Comparison of ENCODE assay signal across 29 cellular contexts in genomic region chr3:143563786-143564185, GRCh38.
"Had no signal": no experiment of that assay in that cellular context is flagged by ENCODE, and none has a peak within 500 bp of the region (broad histone marks: within the 10 kb centered on the region; RNA-seq: fewer than 3 reads in every experiment).

No MANE protein-coding gene starts in this region.

- H3K36me3 ChIP-seq: ascending aorta, breast epithelium had no signal

- H3K4me1 Mint-ChIP-seq: activated CD4-positive, alpha-beta memory T cell treated with anti-CD3 and anti-CD28 coated beads, Interleukin-2, amount 10 ng/mL, durations not matched to agents 7 days and 5 days; activated CD4-positive, alpha-beta T cell treated with anti-CD3 and anti-CD28 coated beads, Interleukin-2, amount 10 ng/mL, durations not matched to agents 7 days and 5 days; activated naive CD4-positive, alpha-beta T cell treated with anti-CD3 and anti-CD28 coated beads, Interleukin-2, amount 10 ng/mL, durations not matched to agents 7 days and 5 days; activated naive CD8-positive, alpha-beta T cell treated with anti-CD3 and anti-CD28 coated beads, Interleukin-2, amount 10 ng/mL, durations not matched to agents 7 days and 5 days; central memory CD8-positive, alpha-beta T cell had no signal

- H3K27me3 Mint-ChIP-seq: activated CD4-positive, alpha-beta memory T cell treated with anti-CD3 and anti-CD28 coated beads, Interleukin-2, amount 10 ng/mL, durations not matched to agents 7 days and 5 days; activated CD4-positive, alpha-beta T cell treated with anti-CD3 and anti-CD28 coated beads, Interleukin-2, amount 10 ng/mL, durations not matched to agents 7 days and 5 days; activated naive CD4-positive, alpha-beta T cell treated with anti-CD3 and anti-CD28 coated beads, Interleukin-2, amount 10 ng/mL, durations not matched to agents 7 days and 5 days; activated naive CD8-positive, alpha-beta T cell treated with anti-CD3 and anti-CD28 coated beads, Interleukin-2, amount 10 ng/mL, durations not matched to agents 7 days and 5 days; activated T-cell treated with anti-CD3 and anti-CD28 coated beads, Interleukin-2, amount 50 U/mL, for 24 hours; brain; central memory CD8-positive, alpha-beta T cell; dendritic cell treated with granulocyte-macrophage colony-stimulating factor and Interleukin-4, amounts not matched to agents 40 ng/mL and 50 ng/mL, for 4 days had no signal

- H3K4me3 ChIP-seq: ascending aorta, breast epithelium, coronary artery, dorsolateral prefrontal cortex had no signal

- H3K9me3 Mint-ChIP-seq: activated naive CD4-positive, alpha-beta T cell treated with anti-CD3 and anti-CD28 coated beads, Interleukin-2, amount 10 ng/mL, durations not matched to agents 7 days and 5 days; central memory CD8-positive, alpha-beta T cell had no signal

- H3K4me3 Mint-ChIP-seq: activated CD4-positive, alpha-beta memory T cell treated with anti-CD3 and anti-CD28 coated beads, Interleukin-2, amount 10 ng/mL, durations not matched to agents 7 days and 5 days; activated CD4-positive, alpha-beta T cell treated with anti-CD3 and anti-CD28 coated beads, Interleukin-2, amount 10 ng/mL, durations not matched to agents 7 days and 5 days; activated naive CD4-positive, alpha-beta T cell treated with anti-CD3 and anti-CD28 coated beads, Interleukin-2, amount 10 ng/mL, durations not matched to agents 7 days and 5 days; activated naive CD8-positive, alpha-beta T cell treated with anti-CD3 and anti-CD28 coated beads, Interleukin-2, amount 10 ng/mL, durations not matched to agents 7 days and 5 days; activated T-cell treated with anti-CD3 and anti-CD28 coated beads, Interleukin-2, amount 50 U/mL, for 24 hours; activated T-cell treated with anti-CD3 and anti-CD28 coated beads, Interleukin-2, amount 50 U/mL, for 72 hours; brain; central memory CD8-positive, alpha-beta T cell; dendritic cell treated with granulocyte-macrophage colony-stimulating factor and Interleukin-4, amounts not matched to agents 40 ng/mL and 50 ng/mL, for 4 days; endodermal cell; WTC11 had no signal

- H3K4me1 ChIP-seq: ascending aorta, breast epithelium had no signal

- DNase-seq: activated CD4-positive, alpha-beta memory T cell treated with anti-CD3 and anti-CD28 coated beads, Interleukin-2, amount 10 ng/mL, durations not matched to agents 7 days and 5 days; activated CD4-positive, alpha-beta T cell treated with anti-CD3 and anti-CD28 coated beads for 1 hour; activated CD4-positive, alpha-beta T cell treated with anti-CD3 and anti-CD28 coated beads for 4 hours; activated CD4-positive, alpha-beta T cell treated with anti-CD3 and anti-CD28 coated beads, Interleukin-2, amount 10 ng/mL, durations not matched to agents 7 days and 5 days; activated CD4-positive, alpha-beta T cell treated with anti-CD3 and anti-CD28 coated beads, Interleukin-2, amount 50 U/mL, for 4 hours; activated CD8-positive, alpha-beta memory T cell treated with anti-CD3 and anti-CD28 coated beads, Interleukin-2, amount 50 U/mL, for 48 hours; activated gamma-delta T cell; activated naive CD4-positive, alpha-beta T cell; activated naive CD4-positive, alpha-beta T cell treated with anti-CD3 and anti-CD28 coated beads, Interleukin-2, amount 10 ng/mL, durations not matched to agents 7 days and 5 days; activated naive CD8-positive, alpha-beta T cell treated with anti-CD3 and anti-CD28 coated beads, Interleukin-2, amount 10 ng/mL, durations not matched to agents 7 days and 5 days; activated T-cell treated with anti-CD3 and anti-CD28 coated beads for 4 hours; activated T-cell treated with anti-CD3 and anti-CD28 coated beads, Interleukin-2, amount 50 U/mL, for 24 hours; activated T-cell treated with anti-CD3 and anti-CD28 coated beads, Interleukin-2, amount 50 U/mL, for 72 hours; dorsolateral prefrontal cortex; effector memory CD4-positive, alpha-beta T cell; endodermal cell; foreskin fibroblast; head of caudate nucleus; T-helper 2 cell had no signal

- H3K27ac ChIP-seq: ascending aorta, breast epithelium, coronary artery, dorsolateral prefrontal cortex, VCaP had no signal

- H3K27ac Mint-ChIP-seq: activated CD4-positive, alpha-beta memory T cell treated with anti-CD3 and anti-CD28 coated beads, Interleukin-2, amount 10 ng/mL, durations not matched to agents 7 days and 5 days; activated CD4-positive, alpha-beta T cell treated with anti-CD3 and anti-CD28 coated beads, Interleukin-2, amount 10 ng/mL, durations not matched to agents 7 days and 5 days; activated naive CD4-positive, alpha-beta T cell treated with anti-CD3 and anti-CD28 coated beads, Interleukin-2, amount 10 ng/mL, durations not matched to agents 7 days and 5 days; activated naive CD4-positive, alpha-beta T cell treated with anti-CD3 and anti-CD28 coated beads, Interleukin-2, amount 50 U/mL, for 72 hours; activated naive CD8-positive, alpha-beta T cell treated with anti-CD3 and anti-CD28 coated beads, Interleukin-2, amount 10 ng/mL, durations not matched to agents 7 days and 5 days; activated T-cell treated with anti-CD3 and anti-CD28 coated beads, Interleukin-2, amount 50 U/mL, for 24 hours; activated T-cell treated with anti-CD3 and anti-CD28 coated beads, Interleukin-2, amount 50 U/mL, for 72 hours; brain; dendritic cell treated with granulocyte-macrophage colony-stimulating factor and Interleukin-4, amounts not matched to agents 40 ng/mL and 50 ng/mL, for 4 days; endodermal cell; WTC11 had no signal

- H3K9me3 ChIP-seq: ascending aorta, breast epithelium had no signal

- H3K27me3 ChIP-seq: ascending aorta, breast epithelium, dorsolateral prefrontal cortex had no signal

- ATAC-seq: activated naive CD4-positive, alpha-beta T cell treated with anti-CD3 and anti-CD28 coated beads, Interleukin-2, amount 50 U/mL, for 72 hours; activated T-cell treated with anti-CD3 and anti-CD28 coated beads, Interleukin-2, amount 50 U/mL, for 72 hours; esophagus mucosa; WTC11 had no signal

- H3K36me3 Mint-ChIP-seq: activated naive CD8-positive, alpha-beta T cell treated with anti-CD3 and anti-CD28 coated beads, Interleukin-2, amount 10 ng/mL, durations not matched to agents 7 days and 5 days; brain had no signal
